ENCODE assay signal across 30 cellular contexts in the genomic region with DNA sequence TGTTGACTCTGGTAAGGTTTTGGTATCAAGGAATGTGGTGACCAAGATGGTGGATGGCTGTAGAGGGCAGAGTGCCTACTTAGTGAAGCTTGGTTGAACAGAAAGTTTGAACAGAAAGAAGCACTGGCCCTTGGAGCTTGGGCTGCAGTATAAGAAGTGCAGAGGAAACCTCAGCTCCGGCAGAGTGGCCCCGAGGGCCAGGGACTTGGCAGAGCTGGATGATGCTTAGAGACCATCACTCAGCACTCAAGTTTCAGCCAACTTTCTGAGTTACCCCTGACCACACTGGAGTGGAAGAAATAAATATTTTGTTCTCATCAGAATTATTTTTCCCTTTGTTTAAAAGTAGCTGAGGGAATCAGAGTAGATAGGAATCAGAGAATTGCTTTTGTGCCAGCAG.
DNase-seq lines count a peak whose midpoint lies in the region; ATAC-seq and TF ChIP-seq lines count a peak whose summit lies in the region.
"Had no signal": no experiment of that assay in that cellular context is flagged by ENCODE, and none has a peak within 500 bp of the region (broad histone marks: within the 10 kb centered on the region; RNA-seq: fewer than 3 reads in every experiment).

No MANE protein-coding gene starts in this region.

- H3K27me3 ChIP-seq in GM23338 (ENCODE audit: insufficient read depth) (no peaks in the 10 kb centered on the region), mammary epithelial cell (ENCODE audit: insufficient read depth, low read length) (no peaks in the 10 kb centered on the region), muscle layer of duodenum (ENCODE audit: low read depth, low read length) (no peaks in the 10 kb centered on the region), thymus (ENCODE audit: control insufficient read depth, insufficient read depth) (no peaks in the 10 kb centered on the region), neuronal stem cell (ENCODE audit: control insufficient read depth in 3 of 3, insufficient read depth in 3 of 3, low read depth in 1 of 3, low read length in 3 of 3) (no peaks in the 10 kb centered on the region)
- H3K27me3 ChIP-seq: BE2C had no signal

- H2AFZ ChIP-seq in GM23338 (peak overlapping the region; percentile 66; the same call in 1 of the 2 replicates), mammary epithelial cell (ENCODE audit: low read depth, low read length) (peak overlapping the region; percentile 22), neuronal stem cell (ENCODE audit: low read length) (no peak overlapping the region)

- H3K4me3 ChIP-seq in GM23338: no peak overlapping the region
- no peak overlapping the region for H3K4me3 ChIP-seq in mammary epithelial cell (replicated peaks in 1 of 3; ENCODE audit: insufficient read depth in 1 of 3, low read depth in 2 of 3, low read length in 3 of 3)
- no peak overlapping the region for H3K4me3 ChIP-seq in muscle layer of duodenum (ENCODE audit: low read depth in 1 of 2, low read length in 2 of 2)
- H3K4me3 ChIP-seq in thymus (ENCODE audit: low read length): no peak overlapping the region
- no peak overlapping the region for H3K4me3 ChIP-seq in neuronal stem cell (ENCODE audit: low read length in 2 of 2)
- H3K4me3 ChIP-seq: GM12878, SK-N-MC had no signal

- no peak overlapping the region for H4K91ac ChIP-seq in neuronal stem cell (ENCODE audit: low read depth, low read length, poor library complexity)

- H2BK12ac ChIP-seq in neuronal stem cell (ENCODE audit: low read length): no peak overlapping the region

- H3K9me2 ChIP-seq in GM23338 (ENCODE audit: insufficient read depth): no peaks in the 10 kb centered on the region

- peaks cover 8% of the 10 kb centered on the region for H3K36me3 Mint-ChIP-seq in GM23338 (ENCODE audit: low read depth)
- H3K36me3 Mint-ChIP-seq in activated T-cell treated with anti-CD3 and anti-CD28 coated beads, Interleukin-2, amount 50 U/mL, for 4 hours (ENCODE audit: insufficient read depth): no peaks in the 10 kb centered on the region
- H3K36me3 Mint-ChIP-seq: CD14-positive monocyte; CD8-positive, alpha-beta memory T cell; IgD-negative memory B cell had no signal

- in situ Hi-C loops in mammary epithelial cell (cut with MboI; ENCODE audit: low sequenced_read_pairs in 2 of 2): loop anchor here in 1 of 2 donors (10.0 kb wide), 1 partner anchor 630 kb away; no protein-coding TSS in a partner anchor

- H3K79me2 ChIP-seq in GM23338 (replicated peaks; ENCODE audit: insufficient read depth): no peaks in the 10 kb centered on the region
- no peaks in the 10 kb centered on the region for H3K79me2 ChIP-seq in mammary epithelial cell (ENCODE audit: insufficient read depth, low read length)

- H3K27ac ChIP-seq in GM23338 (ENCODE audit: low read depth): no peak overlapping the region
- no peak overlapping the region for H3K27ac ChIP-seq in mammary epithelial cell (ENCODE audit: insufficient read depth, low read depth, low read length)
- H3K27ac ChIP-seq in muscle layer of duodenum (ENCODE audit: low read length): peak overlapping the region; percentile 28
- peak overlapping the region; percentile 18 for H3K27ac ChIP-seq in thymus (ENCODE audit: low read depth)
- no peak overlapping the region for H3K27ac ChIP-seq in neuronal stem cell (replicated peaks; ENCODE audit: low read length)
- H3K27ac ChIP-seq: HL-60, KMS-11, SK-N-MC had no signal

- H3K9me3 Mint-ChIP-seq in GM23338: peaks cover 23% of the 10 kb centered on the region
- H3K9me3 Mint-ChIP-seq in activated T-cell treated with anti-CD3 and anti-CD28 coated beads, Interleukin-2, amount 50 U/mL, for 4 hours: peaks cover 17% of the 10 kb centered on the region

- H3K9ac ChIP-seq in mammary epithelial cell (ENCODE audit: insufficient read depth, low read length): no peak overlapping the region
- no peak overlapping the region for H3K9ac ChIP-seq in neuronal stem cell (ENCODE audit: low read depth, low read length, poor library complexity)
- H3K9ac ChIP-seq: KMS-11 had no signal

- no peaks in the 10 kb centered on the region for H4K20me1 ChIP-seq in GM23338 (replicated peaks; ENCODE audit: insufficient read depth)
- H4K20me1 ChIP-seq in mammary epithelial cell (ENCODE audit: insufficient read depth, low read length): no peaks in the 10 kb centered on the region

- H3K4me2 ChIP-seq in GM23338 (no peak overlapping the region), mammary epithelial cell (ENCODE audit: insufficient read depth, low read depth, low read length) (no peak overlapping the region), neuronal stem cell (ENCODE audit: insufficient read depth, low read length, poor library complexity, severe bottlenecking) (no peak overlapping the region)
- H3K4me2 ChIP-seq: KMS-11 had no signal

- H4K8ac ChIP-seq in neuronal stem cell (ENCODE audit: low read depth, low read length): no peak overlapping the region

- H3F3A ChIP-seq in GM23338 (replicated peaks; ENCODE audit: low read depth): no peaks in the 10 kb centered on the region

- no peak overlapping the region for H2BK15ac ChIP-seq in neuronal stem cell (ENCODE audit: low read length)

- intact Hi-C loops in mammary epithelial cell (cut with micrococcal nuclease): loop anchor here (5.0 to 10.0 kb wide), 2 partner anchors 460 to 902 kb away; no protein-coding TSS in a partner anchor

- H3K4me1 ChIP-seq in GM23338 (ENCODE audit: insufficient read depth): no peaks in the 10 kb centered on the region
- peaks cover 3% of the 10 kb centered on the region for H3K4me1 ChIP-seq in mammary epithelial cell (ENCODE audit: insufficient read depth, low read length)
- peaks cover 3 to 53% of the 10 kb centered on the region in 2 donors for H3K4me1 ChIP-seq in muscle layer of duodenum (ENCODE audit: control insufficient read depth in 1 of 2, insufficient read depth in 2 of 2, low read length in 2 of 2)
- H3K4me1 ChIP-seq in thymus (ENCODE audit: control insufficient read depth, insufficient read depth, low read length): no peaks in the 10 kb centered on the region
- H3K4me1 ChIP-seq in neuronal stem cell (ENCODE audit: control insufficient read depth in 2 of 2, insufficient read depth in 1 of 2, low read depth in 1 of 2, low read length in 2 of 2): no peaks in the 10 kb centered on the region
- H3K4me1 ChIP-seq: BE2C had no signal

- H3K79me1 ChIP-seq in neuronal stem cell (ENCODE audit: low read depth, low read length): no peaks in the 10 kb centered on the region

- no peaks in the 10 kb centered on the region for H3K27me3 Mint-ChIP-seq in GM23338 (ENCODE audit: insufficient read depth, low read depth, poor library complexity)
- H3K27me3 Mint-ChIP-seq in activated T-cell treated with anti-CD3 and anti-CD28 coated beads, Interleukin-2, amount 50 U/mL, for 4 hours (ENCODE audit: low read depth): no peaks in the 10 kb centered on the region
- H3K27me3 Mint-ChIP-seq: CD8-positive, alpha-beta memory T cell had no signal

- H3K14ac ChIP-seq in neuronal stem cell (ENCODE audit: low read length): no peak overlapping the region

- H2AK5ac ChIP-seq in neuronal stem cell (ENCODE audit: low read depth, low read length): no peak overlapping the region

- no peak for ATAC-seq in GM23338
- no peak for ATAC-seq in HG03280 (IDR thresholded peaks at IDR 0.05; ENCODE audit: unreplicated experiment)
- no peak for ATAC-seq in activated T-cell treated with anti-CD3 and anti-CD28 coated beads, Interleukin-2, amount 50 U/mL, for 4 hours
- ATAC-seq: GM12878, Panc1 had no signal

- 51% methylated on average over 2 of the region's 2 CpGs for WGBS in mammary epithelial cell (ENCODE audit: low coverage, missing lambda C conversion rate)
- 77% methylated on average over 2 of the region's 2 CpGs for WGBS in thymus
- WGBS in neuronal stem cell (ENCODE audit: extremely low coverage in 2 of 2, insufficient read length in 2 of 2, insufficient replicate concordance in 1 of 2), 2 donors: no CpG with 5 or more reads among the region's 2 CpGs

- DNase-seq in GM23338 (ENCODE audit: low spot score) (no peak), mammary epithelial cell (no peak), medulla oblongata (ENCODE audit: extremely low spot score) (no peak), neuronal stem cell (ENCODE audit: low spot score) (no peak)
- no peak for DNase-seq in activated T-cell treated with anti-CD3 and anti-CD28 coated beads, Interleukin-2, amount 50 U/mL, for 4 hours
- DNase-seq: BE2C; CD8-positive, alpha-beta memory T cell; DMS 273 treated with DMSO at 0.1 percent for 48 hours; DMS79; GDM1; HCEC 1CT; NCI-H1092; NCI-H1417 treated with DMSO at 0.1 percent for 48 hours; NCI-H1694 treated with DMSO at 0.1 percent for 48 hours; NCI-H2081 treated with DMSO at 0.1 percent for 48 hours; NCI-H2171; NCI-H226; NCI-H510A; NCI-H69; SIG-M5 had no signal

- H3K36me3 ChIP-seq in GM23338 (ENCODE audit: insufficient read depth): no peaks in the 10 kb centered on the region
- no peaks in the 10 kb centered on the region for H3K36me3 ChIP-seq in mammary epithelial cell (ENCODE audit: insufficient read depth, low read length)
- H3K36me3 ChIP-seq in muscle layer of duodenum (ENCODE audit: control insufficient read depth in 1 of 2, insufficient read depth in 2 of 2, low read length in 2 of 2): no peaks in the 10 kb centered on the region
- H3K36me3 ChIP-seq in thymus (ENCODE audit: control insufficient read depth, insufficient read depth): no peaks in the 10 kb centered on the region
- H3K36me3 ChIP-seq in neuronal stem cell (replicated peaks in 1 of 2; ENCODE audit: control insufficient read depth in 2 of 2, insufficient read depth in 2 of 2, low read length in 2 of 2): no peaks in the 10 kb centered on the region
- H3K36me3 ChIP-seq: BE2C had no signal

- H2BK120ac ChIP-seq in neuronal stem cell (ENCODE audit: low read depth, low read length): no peak overlapping the region

- BruUV-seq in mammary epithelial cell (replicated peaks; lab: Mats Ljungman, UMichigan): no TSS peak

- H2BK5ac ChIP-seq in neuronal stem cell (ENCODE audit: low read length): no peak overlapping the region

- H3K18ac ChIP-seq in neuronal stem cell (ENCODE audit: low read length): no peak overlapping the region

- peaks cover 3% of the 10 kb centered on the region; the same call in 1 of the 3 replicates for H3K4me1 Mint-ChIP-seq in GM23338
- H3K4me1 Mint-ChIP-seq in activated T-cell treated with anti-CD3 and anti-CD28 coated beads, Interleukin-2, amount 50 U/mL, for 4 hours (ENCODE audit: low read depth): no peaks in the 10 kb centered on the region
- H3K4me1 Mint-ChIP-seq: CD14-positive monocyte, IgD-negative memory B cell had no signal

- H3K4ac ChIP-seq in neuronal stem cell (ENCODE audit: low read length): no peak overlapping the region

- no peak overlapping the region for H3K27ac Mint-ChIP-seq in GM23338
- H3K27ac Mint-ChIP-seq: CD14-positive monocyte; CD8-positive, alpha-beta memory T cell; IgD-negative memory B cell had no signal

- dilution Hi-C loops in mammary epithelial cell (cut with HindIII; ENCODE audit: low sequenced_read_pairs): no loop called here

- TF ChIP-seq CTCF in GM23338 (conservative IDR thresholded peaks at IDR 0.05; ENCODE audit: low read depth in 2 of 2): no peak
- no peak for TF ChIP-seq CTCF in mammary epithelial cell (conservative IDR thresholded peaks at IDR 0.05 in 1 of 2, IDR thresholded peaks at IDR 0.05 in 1 of 2; ENCODE audit: extremely low read depth in 1 of 2, insufficient read depth in 1 of 2, low read depth in 1 of 2, low read length in 2 of 2)

- CTCF ChIA-PET in mammary epithelial cell (lab: Charles Lee; ENCODE audit: low non-redundant PET): interaction anchor here (0.6 to 1.0 kb wide), 2 partner anchors 97 to 598 kb away, joined by 3 read pairs; no protein-coding TSS in a partner anchor

- no peak overlapping the region for H3K4me3 Mint-ChIP-seq in GM23338
- no peak overlapping the region for H3K4me3 Mint-ChIP-seq in activated T-cell treated with anti-CD3 and anti-CD28 coated beads, Interleukin-2, amount 50 U/mL, for 4 hours
- H3K4me3 Mint-ChIP-seq: CD14-positive monocyte; CD8-positive, alpha-beta memory T cell; IgD-negative memory B cell had no signal

- H3K23ac ChIP-seq in neuronal stem cell (ENCODE audit: low read depth, low read length, poor library complexity): no peak overlapping the region

- H3K9me3 ChIP-seq in mammary epithelial cell (replicated peaks; ENCODE audit: insufficient read depth, low read length): no peaks in the 10 kb centered on the region
- peaks cover 6 to 7% of the 10 kb centered on the region in 2 donors for H3K9me3 ChIP-seq in muscle layer of duodenum (ENCODE audit: control insufficient read depth in 1 of 2, low read length in 2 of 2)
- H3K9me3 ChIP-seq in thymus (ENCODE audit: control insufficient read depth): no peaks in the 10 kb centered on the region
- H3K9me3 ChIP-seq in neuronal stem cell (replicated peaks in 1 of 2; ENCODE audit: control insufficient read depth in 2 of 2, insufficient read depth in 1 of 2, low read depth in 1 of 2, low read length in 2 of 2): peaks cover 0 to 9% of the 10 kb centered on the region in 2 donors
- H3K9me3 ChIP-seq: BE2C had no signal

Comparison
In these comparisons a context has a peak if more than half of its experiments do, and no peak if none do; other contexts are left out.
1. H3K27ac ChIP-seq: peak in muscle layer of duodenum (single experiment) and thymus (single experiment); none in GM23338 (single experiment), mammary epithelial cell (single experiment) and neuronal stem cell (single experiment).